1 cellular context compared by ENCODE assay signal in the genomic region with DNA sequence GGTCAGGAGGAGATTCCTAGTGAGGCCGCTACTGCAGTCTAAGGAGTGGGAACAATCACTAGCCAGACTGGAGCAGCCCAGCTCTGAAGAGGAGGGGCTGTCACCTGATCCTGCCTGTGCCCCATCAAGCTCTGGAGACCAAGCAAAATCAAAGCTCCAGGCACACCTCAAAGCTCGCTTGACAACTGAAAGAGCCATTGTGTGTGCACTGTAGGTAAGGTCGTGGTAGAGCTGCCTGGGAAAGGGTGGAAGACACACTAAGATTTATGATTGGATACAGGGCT.
TF ChIP-seq lines count a peak whose summit lies in the region.

No MANE protein-coding gene starts in this region.

TF ChIP-seq in H1, 55 proteins besides CTCF, POLR2A, EP300 and RAD21:
- no peak for TF ChIP-seq SP1 (IDR thresholded peaks at IDR 0.05; ENCODE audit: low read depth, low read length)
- no peak for TF ChIP-seq KDM4A (IDR thresholded peaks at IDR 0.05; ENCODE audit: low read depth, low read length, severe bottlenecking)
- TF ChIP-seq, protein P1, sequence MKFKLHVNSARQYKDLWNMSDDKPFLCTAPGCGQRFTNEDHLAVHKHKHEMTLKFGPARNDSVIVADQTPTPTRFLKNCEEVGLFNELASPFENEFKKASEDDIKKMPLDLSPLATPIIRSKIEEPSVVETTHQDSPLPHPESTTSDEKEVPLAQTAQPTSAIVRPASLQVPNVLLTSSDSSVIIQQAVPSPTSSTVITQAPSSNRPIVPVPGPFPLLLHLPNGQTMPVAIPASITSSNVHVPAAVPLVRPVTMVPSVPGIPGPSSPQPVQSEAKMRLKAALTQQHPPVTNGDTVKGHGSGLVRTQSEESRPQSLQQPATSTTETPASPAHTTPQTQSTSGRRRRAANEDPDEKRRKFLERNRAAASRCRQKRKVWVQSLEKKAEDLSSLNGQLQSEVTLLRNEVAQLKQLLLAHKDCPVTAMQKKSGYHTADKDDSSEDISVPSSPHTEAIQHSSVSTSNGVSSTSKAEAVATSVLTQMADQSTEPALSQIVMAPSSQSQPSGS (IDR thresholded peaks at IDR 0.05; ENCODE audit: low read length) = 0 out of 2 replicates have a peak, but pooled peaks have one; percentile 2
- no peak for TF ChIP-seq SIN3A (conservative IDR thresholded peaks at IDR 0.05 in 1 of 2, IDR thresholded peaks at IDR 0.05 in 1 of 2; ENCODE audit: low read depth in 1 of 2, low read length in 2 of 2)
- TF ChIP-seq ZNF274 (IDR thresholded peaks at IDR 0.05; ENCODE audit: borderline replicate concordance, extremely low read depth, low read length) = no peak
- no peak for TF ChIP-seq SIX5 (IDR thresholded peaks at IDR 0.05; ENCODE audit: low read depth, low read length)
- TF ChIP-seq SP4 (IDR thresholded peaks at IDR 0.05; ENCODE audit: low read length) = no peak
- TF ChIP-seq CTBP2 (IDR thresholded peaks at IDR 0.05; ENCODE audit: borderline replicate concordance, insufficient read depth, insufficient read length, low read length) = no peak
- no peak for TF ChIP-seq ATF3 (IDR thresholded peaks at IDR 0.05; ENCODE audit: insufficient read depth, low read depth, low read length)
- TF ChIP-seq NRF1 (IDR thresholded peaks at IDR 0.05; ENCODE audit: low read depth, low read length) = no peak
- 0 out of 2 replicates have a peak, but pooled peaks have one; percentile 72 for TF ChIP-seq POLR2AphosphoS5 (IDR thresholded peaks at IDR 0.05; ENCODE audit: low read depth, low read length)
- TF ChIP-seq CBX5 (IDR thresholded peaks at IDR 0.05; ENCODE audit: low read depth, low read length) = no peak
- no peak for TF ChIP-seq EGR1 (IDR thresholded peaks at IDR 0.05; ENCODE audit: borderline replicate concordance, low read depth, low read length)
- TF ChIP-seq, protein P2, sequence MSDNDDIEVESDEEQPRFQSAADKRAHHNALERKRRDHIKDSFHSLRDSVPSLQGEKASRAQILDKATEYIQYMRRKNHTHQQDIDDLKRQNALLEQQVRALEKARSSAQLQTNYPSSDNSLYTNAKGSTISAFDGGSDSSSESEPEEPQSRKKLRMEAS (IDR thresholded peaks at IDR 0.05) = peak; percentile 29; the same call in 1 of the 2 replicates
- TF ChIP-seq PHF8 (conservative IDR thresholded peaks at IDR 0.05; ENCODE audit: low read depth, low read length) = no peak
